In the genomic region with DNA sequence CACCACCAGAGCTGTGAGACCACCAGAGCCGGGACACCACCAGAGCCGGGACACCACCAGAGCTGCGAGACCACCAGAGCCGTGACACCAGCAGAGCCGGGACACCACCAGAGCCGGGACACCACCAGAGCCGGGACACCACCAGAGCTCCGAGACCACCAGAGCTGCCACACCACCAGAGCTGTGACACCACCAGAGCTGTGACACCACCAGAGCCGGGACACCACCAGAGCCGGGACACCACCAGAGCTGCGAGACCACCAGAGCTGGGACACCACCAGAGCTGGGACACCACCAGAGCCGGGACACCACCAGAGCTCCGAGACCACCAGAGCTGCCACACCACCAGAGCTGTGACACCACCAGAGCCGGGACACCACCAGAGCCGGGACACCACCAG, we compare ENCODE assay signal across 5 cellular contexts.
A peak's percentile ranks its signal among the peaks of the same experiment; 100 is the strongest.
DNase-seq lines count a peak whose midpoint lies in the region; ATAC-seq, FAIRE-seq and TF ChIP-seq lines count a peak whose summit lies in the region.
"Not testable (repeated sequence)": the region's sequence is repeated elsewhere in the genome, so short reads cannot be mapped to it uniquely, and the experiment has no call there.

No MANE protein-coding gene starts in this region.

- H3K9me3 ChIP-seq in kidney (ENCODE audit: control insufficient read depth in 1 of 2, low read length in 2 of 2); spleen: not testable (repeated sequence)

- peaks cover 0 to 37% (median 0%) of the 10 kb centered on the region in 7 donors for H3K27me3 ChIP-seq in spleen (replicated peaks in 1 of 7)

- TF ChIP-seq POLR2A in spleen (IDR thresholded peaks at IDR 0.05) = not testable (repeated sequence)

- not testable (repeated sequence) for H3K4me1 ChIP-seq in kidney (ENCODE audit: control insufficient read depth in 1 of 2, insufficient read depth in 1 of 2, low read depth in 1 of 2, low read length in 2 of 2); spleen

- not testable (repeated sequence) for ATAC-seq in Right ventricle myocardium inferior; Right ventricle myocardium superior (ENCODE audit: poor library complexity); left ventricle myocardium superior

- H3K36me3 ChIP-seq in kidney (ENCODE audit: control insufficient read depth in 1 of 2, insufficient read depth in 2 of 2, low read length in 2 of 2); spleen: not testable (repeated sequence)

- not testable (repeated sequence) for H3K9ac ChIP-seq in kidney (ENCODE audit: low read length in 2 of 2)

- 83 to 94% (median 89%) methylated on average over 2 to 15 of the region's 15 CpGs; no CpG with 5 or more reads in 1 of the 5 donors for WGBS in spleen, 5 donors

- DNase-seq in Right ventricle myocardium inferior (ENCODE audit: missing footprints) = peak; percentile 9
- DNase-seq in Right ventricle myocardium superior = peak; percentile 8
- peak; percentile 1 for DNase-seq in left ventricle myocardium superior
- peak; percentile 21 for DNase-seq in kidney
- peak; percentile 12 for DNase-seq in spleen

- intact Hi-C loops in Right ventricle myocardium inferior (cut with DNase I); Right ventricle myocardium superior (cut with DNase I); left ventricle myocardium superior (cut with micrococcal nuclease); kidney (cut with DNase I); spleen (cut with DNase I; ENCODE audit: low total_unique reads): not testable (repeated sequence)

- not testable (repeated sequence) for H3K27ac ChIP-seq in kidney (ENCODE audit: low read depth in 2 of 2, low read length in 2 of 2); spleen

- H3K4me3 ChIP-seq in kidney (ENCODE audit: low read length in 2 of 2); spleen: not testable (repeated sequence)

- TF ChIP-seq CTCF in kidney (IDR thresholded peaks at IDR 0.05; ENCODE audit: borderline replicate concordance, extremely low read depth, insufficient read depth); spleen (IDR thresholded peaks at IDR 0.05 in 8 of 11, conservative IDR thresholded peaks at IDR 0.05 in 3 of 11): not testable (repeated sequence)

- not testable (repeated sequence) for FAIRE-seq in kidney (lab: Jason Lieb, UNC)
